Comparison of ENCODE assay signal across 35 cellular contexts in the genomic region with DNA sequence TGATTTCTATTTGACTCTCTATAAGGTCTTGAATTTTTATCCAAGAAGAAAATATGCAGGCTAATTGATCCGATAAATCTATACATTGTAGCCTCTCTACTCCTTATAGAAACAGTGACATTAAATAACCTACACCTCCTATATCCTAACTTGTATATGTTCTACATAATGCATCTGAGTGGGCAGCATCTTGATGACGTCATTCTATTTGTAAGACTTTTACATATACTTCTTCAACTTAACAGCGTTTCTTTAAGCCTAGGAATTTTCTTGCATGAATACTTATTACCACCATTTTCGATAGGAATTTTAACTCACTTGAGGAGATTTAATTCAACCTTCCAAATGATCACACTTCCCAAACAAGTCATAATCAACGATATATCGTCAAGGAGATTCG.
"Had no signal": no experiment of that assay in that cellular context is flagged by ENCODE, and none has a peak within 500 bp of the region (broad histone marks: within the 10 kb centered on the region; RNA-seq: fewer than 3 reads in every experiment).

No MANE protein-coding gene starts in this region.

- H3K27me3 ChIP-seq: MG63 had no signal

- H3K9me3 ChIP-seq: MG63 had no signal

- DNase-seq: Kasumi-1, MG63, MM.1S, MV-4-11, NCI-H1048, NCI-H1092, NCI-H1092 treated with DMSO at 0.1 percent for 48 hours, NCI-H1105, NCI-H1105 treated with DMSO at 0.1 percent for 48 hours, NCI-H1417, NCI-H1417 treated with DMSO at 0.1 percent for 48 hours, NCI-H1436, NCI-H1436 treated with DMSO at 0.1 percent for 48 hours, NCI-H146, NCI-H1694, NCI-H1694 treated with DMSO at 0.1 percent for 48 hours, NCI-H187, NCI-H187 treated with DMSO at 0.1 percent for 48 hours, NCI-H1930, NCI-H2029, NCI-H2029 treated with DMSO at 0.1 percent for 48 hours, NCI-H2081, NCI-H2081 treated with DMSO at 0.1 percent for 48 hours, NCI-H2107, NCI-H2171, NCI-H2171 treated with DMSO at 0.1 percent for 48 hours, NCI-H2227 treated with DMSO at 0.1 percent for 48 hours, NCI-H226, NCI-H345, NCI-H446, NCI-H446 treated with DMSO at 0.1 percent for 48 hours, NCI-H510A, NCI-H510A treated with DMSO at 0.1 percent for 48 hours, NCI-H524, NCI-H524 treated with DMSO at 0.1 percent for 48 hours had no signal

- H3K36me3 ChIP-seq: MG63 had no signal

- H3K4me3 ChIP-seq: MG63 had no signal
